Comparison of ENCODE assay signal across 1 cellular context in genomic region chr14:77618381-77618780, GRCh38.
TF ChIP-seq lines count a peak whose summit lies in the region.

No MANE protein-coding gene starts in this region.

TF ChIP-seq in GM23338, 12 proteins besides CTCF, POLR2A, EP300 and RAD21:
- no peak for TF ChIP-seq ZNF462 (CRISPR knock-in tag; IDR thresholded peaks at IDR 0.05)
- no peak for TF ChIP-seq EZH2 (IDR thresholded peaks at IDR 0.05; ENCODE audit: low read depth, unreplicated experiment)
- TF ChIP-seq REST (IDR thresholded peaks at IDR 0.05; ENCODE audit: unreplicated experiment), result no peak
- TF ChIP-seq ZNF331 (CRISPR knock-in tag; IDR thresholded peaks at IDR 0.05; ENCODE audit: low read depth), result no peak
- no peak for TF ChIP-seq ETS1 (IDR thresholded peaks at IDR 0.05)
